ENCODE assay signal across 8 cellular contexts in the genomic region with DNA sequence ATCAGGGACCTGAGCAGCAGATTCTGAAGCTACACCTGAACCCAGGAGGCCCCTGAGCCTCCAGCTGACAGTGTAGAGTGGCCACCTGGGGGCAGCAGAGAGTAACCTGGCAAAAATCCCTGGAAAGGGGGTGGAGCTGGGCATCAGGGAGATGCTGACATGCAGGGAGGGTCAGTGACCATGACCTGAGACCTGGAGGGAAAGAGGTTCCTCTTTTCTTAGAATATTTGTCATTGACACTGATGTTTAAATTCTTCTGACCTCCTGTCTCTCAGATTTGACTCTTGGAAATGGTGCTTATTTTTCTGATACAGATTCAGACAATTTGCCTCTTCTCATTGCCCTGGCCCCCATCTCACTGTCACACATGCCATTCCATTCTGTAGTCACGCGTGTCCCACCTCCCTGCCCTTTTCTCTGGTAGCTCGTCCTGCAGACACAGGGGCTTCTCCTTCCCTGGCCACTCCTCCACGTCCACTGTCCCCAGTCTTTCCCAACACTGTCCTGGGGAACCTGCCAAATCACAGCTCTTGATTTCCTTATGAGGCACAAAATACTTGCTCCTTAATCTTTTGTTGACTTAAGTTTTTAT.
A peak's percentile ranks its signal among the peaks of the same experiment; 100 is the strongest.
DNase-seq lines count a peak whose midpoint lies in the region; ATAC-seq and TF ChIP-seq lines count a peak whose summit lies in the region.

No MANE protein-coding gene starts in this region.

- H3K23ac ChIP-seq in IMR-90 (ENCODE audit: low read depth, low read length) (no peak overlapping the region), mesendoderm (ENCODE audit: low read length) (no peak overlapping the region)

- no peaks in the 10 kb centered on the region for H4K20me1 ChIP-seq in IMR-90 (ENCODE audit: insufficient read depth, low read length)

- DNase-seq in Daoy (ENCODE audit: low read depth) (peak; percentile 32), IMR-90 (no peak), colonic mucosa (peak; percentile 77), mesendoderm (peak; percentile 59), type B pancreatic cell (ENCODE audit: extremely low spot score, unreplicated experiment) (peak; percentile 66), GF-D8 (lab: John Stamatoyannopoulos, UW) (no peak)

- TF ChIP-seq CTCF in IMR-90 (conservative IDR thresholded peaks at IDR 0.05; ENCODE audit: low read depth, low read length) = peak; percentile 57
- peak; percentile 90 for TF ChIP-seq CTCF in VCaP (conservative IDR thresholded peaks at IDR 0.05)
- peak; percentile 73 for TF ChIP-seq CTCF in colonic mucosa (IDR thresholded peaks at IDR 0.05)
- peak; percentile 77 for TF ChIP-seq CTCF in type B pancreatic cell (conservative IDR thresholded peaks at IDR 0.05)

- 15% methylated on average over 3 of the region's 4 CpGs; no CpG with 5 or more reads in 1 of the 2 experiments for WGBS in IMR-90 (ENCODE audit: extremely low coverage in 2 of 2, insufficient read length in 1 of 2), 2 experiments
- no CpG with 5 or more reads among the region's 4 CpGs for WGBS in mesendoderm (ENCODE audit: extremely low coverage, insufficient coverage, low lambda C conversion rate)

- CTCF ChIA-PET in IMR-90 (lab: Yijun Ruan, JAX) = interaction anchor here (0.6 to 1.8 kb wide), 4 partner anchors 11 to 1192 kb away, joined by 4 to 13 read pairs (median 7); no protein-coding TSS in a partner anchor

- peaks cover 63% of the 10 kb centered on the region for H3K27me3 Mint-ChIP-seq in type B pancreatic cell

- in situ Hi-C loops in IMR-90 (cut with MboI; ENCODE audit: low sequenced_read_pairs) = no loop called here

- no peaks in the 10 kb centered on the region for H3K9me1 ChIP-seq in IMR-90 (ENCODE audit: insufficient read depth, low read length)

- H3K9me3 Mint-ChIP-seq in type B pancreatic cell = no peaks in the 10 kb centered on the region

- H3K14ac ChIP-seq in IMR-90 (replicated peaks; ENCODE audit: low read depth, low read length) = no peak overlapping the region

- no peak overlapping the region for H2BK20ac ChIP-seq in IMR-90 (ENCODE audit: low read depth, low read length)

- no peaks in the 10 kb centered on the region for H3K36me3 Mint-ChIP-seq in type B pancreatic cell

- H3K4me3 ChIP-seq in IMR-90 (ENCODE audit: insufficient read depth, low read depth, low read length) = no peak overlapping the region
- H3K4me3 ChIP-seq in colonic mucosa = no peak overlapping the region
- H3K4me3 ChIP-seq in mesendoderm (ENCODE audit: low read length) = no peak overlapping the region

- no peak for TF ChIP-seq POLR2A in IMR-90 (IDR thresholded peaks at IDR 0.05; ENCODE audit: low read depth, low read length)

- no peak overlapping the region for H4K5ac ChIP-seq in IMR-90 (ENCODE audit: low read depth, low read length)
- H4K5ac ChIP-seq in mesendoderm (ENCODE audit: low read length) = no peak overlapping the region

- H3K79me2 ChIP-seq in mesendoderm (ENCODE audit: control insufficient read depth, insufficient read depth, low read length) = no peaks in the 10 kb centered on the region

- ATAC-seq in IMR-90 (ENCODE audit: low read depth) (peak; percentile 72; the same call in 1 of the 2 replicates), HG02885 (IDR thresholded peaks at IDR 0.05; ENCODE audit: poor library complexity, unreplicated experiment) (no peak)

- H3K4ac ChIP-seq in IMR-90 (ENCODE audit: low read depth, low read length) (no peak overlapping the region), mesendoderm (ENCODE audit: low read depth, low read length) (no peak overlapping the region)

- H3K9me3 ChIP-seq in IMR-90 (ENCODE audit: control insufficient read depth, insufficient read depth, low read length) (no peaks in the 10 kb centered on the region), colonic mucosa (no peaks in the 10 kb centered on the region)

- TF ChIP-seq RAD21 in IMR-90 (IDR thresholded peaks at IDR 0.05; ENCODE audit: low read length) = peak; percentile 15; the same call in 1 of the 2 replicates

- peaks cover 13% of the 10 kb centered on the region for H3K27me3 ChIP-seq in IMR-90 (ENCODE audit: control insufficient read depth, insufficient read depth, low read length)
- no peaks in the 10 kb centered on the region for H3K27me3 ChIP-seq in colonic mucosa
- no peaks in the 10 kb centered on the region for H3K27me3 ChIP-seq in mesendoderm (ENCODE audit: insufficient read depth, low read length, poor library complexity)

- H2BK5ac ChIP-seq in IMR-90 (ENCODE audit: low read depth, low read length, poor library complexity, severe bottlenecking) (no peak overlapping the region), mesendoderm (ENCODE audit: low read length) (no peak overlapping the region)

- H2AFZ ChIP-seq in IMR-90 (replicated peaks; ENCODE audit: low read length, poor library complexity) = no peak overlapping the region

- no peak overlapping the region for H3K18ac ChIP-seq in IMR-90 (ENCODE audit: low read depth, low read length)
- no peak overlapping the region for H3K18ac ChIP-seq in mesendoderm (ENCODE audit: low read length)

- no peak overlapping the region for H2BK120ac ChIP-seq in IMR-90 (ENCODE audit: low read depth, low read length)
- H2BK120ac ChIP-seq in mesendoderm (ENCODE audit: low read depth, low read length) = no peak overlapping the region

- H3K4me1 Mint-ChIP-seq in type B pancreatic cell (ENCODE audit: unreplicated experiment) = no peaks in the 10 kb centered on the region

- H3K9ac ChIP-seq in IMR-90 (ENCODE audit: low read depth, low read length) = no peak overlapping the region
- no peak overlapping the region for H3K9ac ChIP-seq in colonic mucosa (ENCODE audit: low read depth in 2 of 2, low read length in 2 of 2)
- H3K9ac ChIP-seq in mesendoderm (ENCODE audit: low read length) = no peak overlapping the region

- H3K4me2 ChIP-seq in IMR-90 (ENCODE audit: low read depth, low read length) = no peak overlapping the region
- no peak overlapping the region for H3K4me2 ChIP-seq in mesendoderm (ENCODE audit: low read length)

- no peaks in the 10 kb centered on the region for H3K4me1 ChIP-seq in IMR-90 (ENCODE audit: control insufficient read depth, insufficient read depth, low read length)
- no peaks in the 10 kb centered on the region for H3K4me1 ChIP-seq in colonic mucosa
- no peaks in the 10 kb centered on the region for H3K4me1 ChIP-seq in mesendoderm (ENCODE audit: control insufficient read depth, low read depth, low read length)

- H3K79me1 ChIP-seq in IMR-90 (ENCODE audit: low read depth in 1 of 2, low read length in 2 of 2) (no peaks in the 10 kb centered on the region), mesendoderm (ENCODE audit: low read length) (no peaks in the 10 kb centered on the region)

- H3K4me3 Mint-ChIP-seq in type B pancreatic cell = no peak overlapping the region

- H2BK15ac ChIP-seq in IMR-90 (ENCODE audit: low read depth, low read length) (no peak overlapping the region), mesendoderm (replicated peaks; ENCODE audit: low read depth) (no peak overlapping the region)

- no peaks in the 10 kb centered on the region for H3K36me3 ChIP-seq in IMR-90 (ENCODE audit: control insufficient read depth, insufficient read depth, low read length)
- no peaks in the 10 kb centered on the region for H3K36me3 ChIP-seq in colonic mucosa
- no peaks in the 10 kb centered on the region for H3K36me3 ChIP-seq in mesendoderm (ENCODE audit: control insufficient read depth, insufficient read depth, low read length)

- no TSS peak for BruUV-seq in IMR-90 (replicated peaks; lab: Mats Ljungman, UMichigan)

- H4K8ac ChIP-seq in IMR-90 (ENCODE audit: low read depth in 2 of 2, low read length in 2 of 2) (no peak overlapping the region), mesendoderm (ENCODE audit: low read depth, low read length) (no peak overlapping the region)

- H3K56ac ChIP-seq in IMR-90 (ENCODE audit: extremely low read depth, insufficient read depth, low read length) (no peak overlapping the region), mesendoderm (ENCODE audit: low read length) (no peak overlapping the region)

- POLR2A ChIA-PET in IMR-90 (lab: Charles Lee; ENCODE audit: unreplicated experiment) = no interaction called here

- H3K27ac ChIP-seq in IMR-90 (ENCODE audit: insufficient read depth, low read length) (no peak overlapping the region), VCaP (peak overlapping the region; percentile 24; the same call in 1 of the 2 replicates), colonic mucosa (no peak overlapping the region), mesendoderm (ENCODE audit: low read depth, low read length) (no peak overlapping the region)

- intact Hi-C loops in IMR-90 (cut with micrococcal nuclease) (no loop called here), colonic mucosa (cut with DNase I) (no loop called here)

- no peak overlapping the region for H2AK5ac ChIP-seq in IMR-90 (ENCODE audit: low read depth, low read length)
- H2AK5ac ChIP-seq in mesendoderm (ENCODE audit: low read length) = no peak overlapping the region

- no peak overlapping the region for H4K91ac ChIP-seq in IMR-90 (ENCODE audit: insufficient read depth, low read depth, low read length)

- no peak overlapping the region for H3K27ac Mint-ChIP-seq in type B pancreatic cell

- dilution Hi-C loops in IMR-90 (cut with HindIII; ENCODE audit: low sequenced_read_pairs, unreplicated experiment) = no loop called here

- no peak overlapping the region for H2AK9ac ChIP-seq in IMR-90 (replicated peaks; ENCODE audit: low read depth, low read length, poor library complexity)

TF ChIP-seq in IMR-90, 13 proteins besides CTCF, POLR2A, EP300 and RAD21:
- no peak for TF ChIP-seq MXI1 (IDR thresholded peaks at IDR 0.05; ENCODE audit: borderline replicate concordance, low read depth, low read length)
- no peak for TF ChIP-seq BHLHE40 (IDR thresholded peaks at IDR 0.05; ENCODE audit: low read depth, low read length)
- TF ChIP-seq SMC3 (IDR thresholded peaks at IDR 0.05; ENCODE audit: low read depth, low read length) = peak; percentile 33; the same call in 1 of the 2 replicates
TF ChIP-seq in IMR-90: peak in this region for 1.

Comparison
In these comparisons a context has a peak if more than half of its experiments do, and no peak if none do; other contexts are left out.
1. DNase-seq: peak in Daoy (single experiment), colonic mucosa (single experiment), mesendoderm (single experiment) and type B pancreatic cell (single experiment); none in IMR-90 (single experiment) and GF-D8 (single experiment).
2. Peak in every context shown above with its lines, with median percentiles within 50 percentile points of each other: CTCF ChIP-seq.